ENCODE assay signal across 1 cellular context in genomic region chr12:109832534-109833306, GRCh38.
TF ChIP-seq lines count a peak whose summit lies in the region.

No MANE protein-coding gene starts in this region.

TF ChIP-seq in GM23338, 12 proteins besides CTCF, POLR2A, EP300 and RAD21:
- TF ChIP-seq, protein P1, sequence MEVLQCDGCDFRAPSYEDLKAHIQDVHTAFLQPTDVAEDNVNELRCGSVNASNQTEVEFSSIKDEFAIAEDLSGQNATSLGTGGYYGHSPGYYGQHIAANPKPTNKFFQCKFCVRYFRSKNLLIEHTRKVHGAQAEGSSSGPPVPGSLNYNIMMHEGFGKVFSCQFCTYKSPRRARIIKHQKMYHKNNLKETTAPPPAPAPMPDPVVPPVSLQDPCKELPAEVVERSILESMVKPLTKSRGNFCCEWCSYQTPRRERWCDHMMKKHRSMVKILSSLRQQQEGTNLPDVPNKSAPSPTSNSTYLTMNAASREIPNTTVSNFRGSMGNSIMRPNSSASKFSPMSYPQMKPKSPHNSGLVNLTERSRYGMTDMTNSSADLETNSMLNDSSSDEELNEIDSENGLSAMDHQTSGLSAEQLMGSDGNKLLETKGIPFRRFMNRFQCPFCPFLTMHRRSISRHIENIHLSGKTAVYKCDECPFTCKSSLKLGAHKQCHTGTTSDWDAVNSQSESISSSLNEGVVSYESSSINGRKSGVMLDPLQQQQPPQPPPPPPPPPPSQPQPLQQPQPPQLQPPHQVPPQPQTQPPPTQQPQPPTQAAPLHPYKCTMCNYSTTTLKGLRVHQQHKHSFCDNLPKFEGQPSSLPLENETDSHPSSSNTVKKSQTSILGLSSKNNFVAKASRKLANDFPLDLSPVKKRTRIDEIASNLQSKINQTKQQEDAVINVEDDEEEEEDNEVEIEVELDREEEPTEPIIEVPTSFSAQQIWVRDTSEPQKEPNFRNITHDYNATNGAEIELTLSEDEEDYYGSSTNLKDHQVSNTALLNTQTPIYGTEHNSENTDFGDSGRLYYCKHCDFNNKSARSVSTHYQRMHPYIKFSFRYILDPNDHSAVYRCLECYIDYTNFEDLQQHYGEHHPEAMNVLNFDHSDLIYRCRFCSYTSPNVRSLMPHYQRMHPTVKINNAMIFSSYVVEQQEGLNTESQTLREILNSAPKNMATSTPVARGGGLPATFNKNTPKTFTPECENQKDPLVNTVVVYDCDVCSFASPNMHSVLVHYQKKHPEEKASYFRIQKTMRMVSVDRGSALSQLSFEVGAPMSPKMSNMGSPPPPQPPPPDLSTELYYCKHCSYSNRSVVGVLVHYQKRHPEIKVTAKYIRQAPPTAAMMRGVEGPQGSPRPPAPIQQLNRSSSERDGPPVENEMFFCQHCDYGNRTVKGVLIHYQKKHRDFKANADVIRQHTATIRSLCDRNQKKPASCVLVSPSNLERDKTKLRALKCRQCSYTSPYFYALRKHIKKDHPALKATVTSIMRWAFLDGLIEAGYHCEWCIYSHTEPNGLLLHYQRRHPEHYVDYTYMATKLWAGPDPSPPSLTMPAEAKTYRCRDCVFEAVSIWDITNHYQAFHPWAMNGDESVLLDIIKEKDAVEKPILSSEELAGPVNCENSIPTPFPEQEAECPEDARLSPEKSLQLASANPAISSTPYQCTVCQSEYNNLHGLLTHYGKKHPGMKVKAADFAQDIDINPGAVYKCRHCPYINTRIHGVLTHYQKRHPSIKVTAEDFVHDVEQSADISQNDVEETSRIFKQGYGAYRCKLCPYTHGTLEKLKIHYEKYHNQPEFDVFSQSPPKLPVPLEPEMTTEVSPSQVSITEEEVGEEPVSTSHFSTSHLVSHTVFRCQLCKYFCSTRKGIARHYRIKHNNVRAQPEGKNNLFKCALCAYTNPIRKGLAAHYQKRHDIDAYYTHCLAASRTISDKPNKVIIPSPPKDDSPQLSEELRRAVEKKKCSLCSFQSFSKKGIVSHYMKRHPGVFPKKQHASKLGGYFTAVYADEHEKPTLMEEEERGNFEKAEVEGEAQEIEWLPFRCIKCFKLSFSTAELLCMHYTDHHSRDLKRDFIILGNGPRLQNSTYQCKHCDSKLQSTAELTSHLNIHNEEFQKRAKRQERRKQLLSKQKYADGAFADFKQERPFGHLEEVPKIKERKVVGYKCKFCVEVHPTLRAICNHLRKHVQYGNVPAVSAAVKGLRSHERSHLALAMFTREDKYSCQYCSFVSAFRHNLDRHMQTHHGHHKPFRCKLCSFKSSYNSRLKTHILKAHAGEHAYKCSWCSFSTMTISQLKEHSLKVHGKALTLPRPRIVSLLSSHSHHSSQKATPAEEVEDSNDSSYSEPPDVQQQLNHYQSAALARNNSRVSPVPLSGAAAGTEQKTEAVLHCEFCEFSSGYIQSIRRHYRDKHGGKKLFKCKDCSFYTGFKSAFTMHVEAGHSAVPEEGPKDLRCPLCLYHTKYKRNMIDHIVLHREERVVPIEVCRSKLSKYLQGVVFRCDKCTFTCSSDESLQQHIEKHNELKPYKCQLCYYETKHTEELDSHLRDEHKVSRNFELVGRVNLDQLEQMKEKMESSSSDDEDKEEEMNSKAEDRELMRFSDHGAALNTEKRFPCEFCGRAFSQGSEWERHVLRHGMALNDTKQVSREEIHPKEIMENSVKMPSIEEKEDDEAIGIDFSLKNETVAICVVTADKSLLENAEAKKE (CRISPR knock-in tag; IDR thresholded peaks at IDR 0.05): no peak
- TF ChIP-seq ZNF331 (CRISPR knock-in tag; IDR thresholded peaks at IDR 0.05; ENCODE audit: low read depth) (no peak), STAT1 (IDR thresholded peaks at IDR 0.05; ENCODE audit: unreplicated experiment) (no peak), ZNF114 (CRISPR knock-in tag; IDR thresholded peaks at IDR 0.05) (no peak)
- TF ChIP-seq, protein P2, sequence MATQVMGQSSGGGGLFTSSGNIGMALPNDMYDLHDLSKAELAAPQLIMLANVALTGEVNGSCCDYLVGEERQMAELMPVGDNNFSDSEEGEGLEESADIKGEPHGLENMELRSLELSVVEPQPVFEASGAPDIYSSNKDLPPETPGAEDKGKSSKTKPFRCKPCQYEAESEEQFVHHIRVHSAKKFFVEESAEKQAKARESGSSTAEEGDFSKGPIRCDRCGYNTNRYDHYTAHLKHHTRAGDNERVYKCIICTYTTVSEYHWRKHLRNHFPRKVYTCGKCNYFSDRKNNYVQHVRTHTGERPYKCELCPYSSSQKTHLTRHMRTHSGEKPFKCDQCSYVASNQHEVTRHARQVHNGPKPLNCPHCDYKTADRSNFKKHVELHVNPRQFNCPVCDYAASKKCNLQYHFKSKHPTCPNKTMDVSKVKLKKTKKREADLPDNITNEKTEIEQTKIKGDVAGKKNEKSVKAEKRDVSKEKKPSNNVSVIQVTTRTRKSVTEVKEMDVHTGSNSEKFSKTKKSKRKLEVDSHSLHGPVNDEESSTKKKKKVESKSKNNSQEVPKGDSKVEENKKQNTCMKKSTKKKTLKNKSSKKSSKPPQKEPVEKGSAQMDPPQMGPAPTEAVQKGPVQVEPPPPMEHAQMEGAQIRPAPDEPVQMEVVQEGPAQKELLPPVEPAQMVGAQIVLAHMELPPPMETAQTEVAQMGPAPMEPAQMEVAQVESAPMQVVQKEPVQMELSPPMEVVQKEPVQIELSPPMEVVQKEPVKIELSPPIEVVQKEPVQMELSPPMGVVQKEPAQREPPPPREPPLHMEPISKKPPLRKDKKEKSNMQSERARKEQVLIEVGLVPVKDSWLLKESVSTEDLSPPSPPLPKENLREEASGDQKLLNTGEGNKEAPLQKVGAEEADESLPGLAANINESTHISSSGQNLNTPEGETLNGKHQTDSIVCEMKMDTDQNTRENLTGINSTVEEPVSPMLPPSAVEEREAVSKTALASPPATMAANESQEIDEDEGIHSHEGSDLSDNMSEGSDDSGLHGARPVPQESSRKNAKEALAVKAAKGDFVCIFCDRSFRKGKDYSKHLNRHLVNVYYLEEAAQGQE (IDR thresholded peaks at IDR 0.05; ENCODE audit: unreplicated experiment): no peak
